ENCODE assay signal across 17 cellular contexts in the genomic region with DNA sequence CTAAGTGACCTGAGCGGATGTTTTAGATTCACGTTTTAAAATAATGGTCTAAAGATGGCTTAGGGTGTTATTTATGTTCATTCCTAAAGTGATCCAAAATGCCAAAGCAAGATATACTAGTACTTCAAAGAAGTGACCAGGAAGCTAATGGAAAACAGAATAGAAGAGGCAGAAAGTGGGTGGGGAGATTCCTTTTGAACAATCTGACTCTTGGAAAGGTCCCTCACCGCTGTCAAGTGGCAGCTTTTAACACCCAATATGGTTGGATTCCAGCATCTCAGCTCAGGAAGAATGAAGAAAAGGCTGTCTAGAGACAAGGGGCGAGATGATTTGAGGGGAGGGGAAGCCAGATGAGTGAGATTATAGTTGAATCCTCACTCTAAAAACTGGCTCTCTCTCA.
A peak's percentile ranks its signal among the peaks of the same experiment; 100 is the strongest.
DNase-seq lines count a peak whose midpoint lies in the region; ATAC-seq and TF ChIP-seq lines count a peak whose summit lies in the region.
"Had no signal": no experiment of that assay in that cellular context is flagged by ENCODE, and none has a peak within 500 bp of the region (broad histone marks: within the 10 kb centered on the region; RNA-seq: fewer than 3 reads in every experiment).

No MANE protein-coding gene starts in this region.

- H3K9ac ChIP-seq in mammary epithelial cell (ENCODE audit: insufficient read depth, low read length) = no peak overlapping the region
- no peak overlapping the region for H3K9ac ChIP-seq in fibroblast of lung (ENCODE audit: insufficient read depth, low read length)

- 77% methylated on average over 4 of the region's 4 CpGs for WGBS in mammary epithelial cell (ENCODE audit: low coverage, missing lambda C conversion rate)

- no peak for TF ChIP-seq CTCF in MCF 10A (IDR thresholded peaks at IDR 0.05; ENCODE audit: unreplicated experiment)
- TF ChIP-seq CTCF in mammary epithelial cell (conservative IDR thresholded peaks at IDR 0.05 in 1 of 2, IDR thresholded peaks at IDR 0.05 in 1 of 2; ENCODE audit: extremely low read depth in 1 of 2, insufficient read depth in 1 of 2, low read depth in 1 of 2, low read length in 2 of 2) = no peak
- no peak for TF ChIP-seq CTCF in fibroblast of lung (conservative IDR thresholded peaks at IDR 0.05 in 1 of 2, IDR thresholded peaks at IDR 0.05 in 1 of 2; ENCODE audit: low read depth in 1 of 2, low read length in 2 of 2)
- no peak for TF ChIP-seq CTCF in osteocyte (IDR thresholded peaks at IDR 0.05)
- no peak for TF ChIP-seq CTCF in vagina (IDR thresholded peaks at IDR 0.05)

- H3K4me1 Mint-ChIP-seq in MCF 10A (ENCODE audit: insufficient read depth, unreplicated experiment) (peaks cover 21% of the 10 kb centered on the region), osteocyte (ENCODE audit: unreplicated experiment) (peaks cover 7% of the 10 kb centered on the region)
- no peaks in the 10 kb centered on the region for H3K4me1 Mint-ChIP-seq in effector memory CD8-positive, alpha-beta T cell (ENCODE audit: low read depth in 2 of 2)

- H2AFZ ChIP-seq in mammary epithelial cell (ENCODE audit: low read depth, low read length) (no peak overlapping the region), fibroblast of lung (ENCODE audit: low read length) (no peak overlapping the region)

- DNase-seq in MCF 10A (ENCODE audit: unreplicated experiment) (peak; percentile 4), mammary epithelial cell (no peak), fibroblast of lung (ENCODE audit: low read depth in 2 of 2) (peak in 1 of 2 donors; percentile 57), osteocyte (ENCODE audit: extremely low spot score, unreplicated experiment) (no peak), vagina (ENCODE audit: extremely low spot score in 2 of 2) (no peak), hepatic stellate cell (ENCODE audit: low spot score) (no peak)
- DNase-seq in effector memory CD8-positive, alpha-beta T cell = no peak
- DNase-seq: activated CD8-positive, alpha-beta T cell treated with anti-CD3 and anti-CD28 coated beads, Interleukin-2, amount 10 ng/mL, durations not matched to agents 7 days and 5 days; activated effector memory CD4-positive, alpha-beta T cell treated with anti-CD3 and anti-CD28 coated beads, Interleukin-2, amount 50 U/mL, for 16 hours; Calu3; caudate nucleus; mucosa of descending colon; NCI-H2081; NCI-H774; SJCRH30 had no signal

- H3K36me3 ChIP-seq in mammary epithelial cell (ENCODE audit: insufficient read depth, low read length) = peaks cover 3% of the 10 kb centered on the region
- peaks cover 2% of the 10 kb centered on the region for H3K36me3 ChIP-seq in fibroblast of lung (ENCODE audit: control insufficient read depth, insufficient read depth, low read length)
- no peaks in the 10 kb centered on the region for H3K36me3 ChIP-seq in vagina

- H3K9me3 ChIP-seq in mammary epithelial cell (replicated peaks; ENCODE audit: insufficient read depth, low read length) = no peaks in the 10 kb centered on the region
- H3K9me3 ChIP-seq in fibroblast of lung (ENCODE audit: control insufficient read depth, insufficient read depth, low read depth, low read length) = no peaks in the 10 kb centered on the region
- no peaks in the 10 kb centered on the region for H3K9me3 ChIP-seq in vagina
- H3K9me3 ChIP-seq: mucosa of descending colon, SJCRH30 had no signal

- H3K9me3 Mint-ChIP-seq in MCF 10A (ENCODE audit: unreplicated experiment) (no peaks in the 10 kb centered on the region), osteocyte (ENCODE audit: unreplicated experiment) (no peaks in the 10 kb centered on the region)
- no peaks in the 10 kb centered on the region for H3K9me3 Mint-ChIP-seq in effector memory CD8-positive, alpha-beta T cell
- H3K9me3 Mint-ChIP-seq: stimulated activated naive CD8-positive, alpha-beta T cell treated with anti-CD3 and anti-CD28 coated beads, Interleukin-15, Interleukin-2, amounts not matched to agents 100 ng/mL and 50 ng/mL, for 24 hours had no signal

- H3K27me3 ChIP-seq in mammary epithelial cell (ENCODE audit: insufficient read depth, low read length) = no peaks in the 10 kb centered on the region
- H3K27me3 ChIP-seq in fibroblast of lung (ENCODE audit: control insufficient read depth, insufficient read depth, low read length) = no peaks in the 10 kb centered on the region
- H3K27me3 ChIP-seq in vagina = no peaks in the 10 kb centered on the region
- H3K27me3 ChIP-seq: SJCRH30 had no signal

- peaks cover 10% of the 10 kb centered on the region for H3K4me1 ChIP-seq in mammary epithelial cell (ENCODE audit: insufficient read depth, low read length)
- peaks cover 16% of the 10 kb centered on the region for H3K4me1 ChIP-seq in fibroblast of lung (ENCODE audit: control insufficient read depth, extremely low read depth, insufficient read depth, low read length)
- H3K4me1 ChIP-seq in vagina = peaks cover 17% of the 10 kb centered on the region
- H3K4me1 ChIP-seq: SJCRH30 had no signal

- CTCF ChIA-PET in MCF 10A (lab: Yijun Ruan, JAX) (interaction anchor here (0.7 to 1.3 kb wide), 3 partner anchors 21 to 1386 kb away, joined by 3 to 4 read pairs (median 3); no protein-coding TSS in a partner anchor), mammary epithelial cell (lab: Charles Lee; ENCODE audit: low non-redundant PET) (no interaction called here)

- H3K27ac ChIP-seq in mammary epithelial cell (ENCODE audit: insufficient read depth, low read depth, low read length) (no peak overlapping the region), fibroblast of lung (ENCODE audit: insufficient read depth, low read length) (peak overlapping the region; percentile 43), vagina (peak overlapping the region; percentile 66)
- H3K27ac ChIP-seq: SJCRH30 had no signal

- no peak for ATAC-seq in effector memory CD8-positive, alpha-beta T cell (replicated peaks)
- ATAC-seq in HG02610 (IDR thresholded peaks at IDR 0.05; ENCODE audit: unreplicated experiment) = no peak
- ATAC-seq: activated CD8-positive, alpha-beta T cell treated with anti-CD3 and anti-CD28 coated beads, Interleukin-2, amount 10 ng/mL, durations not matched to agents 7 days and 5 days had no signal

- TF ChIP-seq POLR2A in vagina (IDR thresholded peaks at IDR 0.05) = no peak

- in situ Hi-C loops in mammary epithelial cell (cut with MboI; ENCODE audit: low sequenced_read_pairs in 2 of 2) = no loop called here

- H4K20me1 ChIP-seq in mammary epithelial cell (ENCODE audit: insufficient read depth, low read length) = no peaks in the 10 kb centered on the region
- no peaks in the 10 kb centered on the region for H4K20me1 ChIP-seq in fibroblast of lung (ENCODE audit: control insufficient read depth, extremely low read depth, insufficient read depth, low read length)

- H3K36me3 Mint-ChIP-seq in MCF 10A (ENCODE audit: insufficient read depth, unreplicated experiment) = peaks cover 15% of the 10 kb centered on the region
- H3K36me3 Mint-ChIP-seq in osteocyte (ENCODE audit: unreplicated experiment) = peaks cover 27% of the 10 kb centered on the region
- no peaks in the 10 kb centered on the region for H3K36me3 Mint-ChIP-seq in effector memory CD8-positive, alpha-beta T cell (ENCODE audit: insufficient read depth)

- H3K4me2 ChIP-seq in mammary epithelial cell (ENCODE audit: insufficient read depth, low read depth, low read length) (no peak overlapping the region), fibroblast of lung (ENCODE audit: extremely low read depth, insufficient read depth, low read length) (peak overlapping the region; percentile 66)

- no peaks in the 10 kb centered on the region for H3K79me2 ChIP-seq in mammary epithelial cell (ENCODE audit: insufficient read depth, low read length)
- H3K79me2 ChIP-seq in fibroblast of lung (ENCODE audit: control insufficient read depth, insufficient read depth, low read length) = no peaks in the 10 kb centered on the region

- H3K4me3 ChIP-seq in mammary epithelial cell (replicated peaks in 1 of 3; ENCODE audit: insufficient read depth in 1 of 3, low read depth in 2 of 3, low read length in 3 of 3) = no peak overlapping the region
- no peak overlapping the region for H3K4me3 ChIP-seq in fibroblast of lung (replicated peaks in 1 of 4; ENCODE audit: control extremely low read depth in 1 of 4, insufficient read depth in 1 of 4, low read depth in 3 of 4, low read length in 4 of 4)
- H3K4me3 ChIP-seq in vagina = no peak overlapping the region
- H3K4me3 ChIP-seq: mucosa of descending colon, SJCRH30 had no signal

- intact Hi-C loops in MCF 10A (cut with micrococcal nuclease) (no loop called here), mammary epithelial cell (cut with micrococcal nuclease) (loop anchor here (10.0 kb wide), 1 partner anchor 93 kb away; a partner anchor contains a TSS), vagina (cut with DNase I) (loop anchor here (10.0 kb wide), 1 partner anchor 47 kb away; no protein-coding TSS in a partner anchor)

- dilution Hi-C loops in mammary epithelial cell (cut with HindIII; ENCODE audit: low sequenced_read_pairs) = no loop called here

- H3K27me3 Mint-ChIP-seq in MCF 10A (ENCODE audit: insufficient read depth, unreplicated experiment) = no peaks in the 10 kb centered on the region
- H3K27me3 Mint-ChIP-seq in osteocyte (ENCODE audit: unreplicated experiment) = no peaks in the 10 kb centered on the region
- no peaks in the 10 kb centered on the region for H3K27me3 Mint-ChIP-seq in effector memory CD8-positive, alpha-beta T cell
- H3K27me3 Mint-ChIP-seq: stimulated activated naive CD8-positive, alpha-beta T cell treated with anti-CD3 and anti-CD28 coated beads, Interleukin-15, Interleukin-2, amounts not matched to agents 100 ng/mL and 50 ng/mL, for 24 hours had no signal

- H3K4me3 Mint-ChIP-seq in MCF 10A (ENCODE audit: unreplicated experiment) = no peak overlapping the region
- H3K4me3 Mint-ChIP-seq in osteocyte (ENCODE audit: unreplicated experiment) = no peak overlapping the region
- H3K4me3 Mint-ChIP-seq in effector memory CD8-positive, alpha-beta T cell = no peak overlapping the region
- H3K4me3 Mint-ChIP-seq: activated CD8-positive, alpha-beta T cell treated with anti-CD3 and anti-CD28 coated beads, Interleukin-2, amount 10 ng/mL, durations not matched to agents 7 days and 5 days; stimulated activated naive CD8-positive, alpha-beta T cell treated with anti-CD3 and anti-CD28 coated beads, Interleukin-15, Interleukin-2, amounts not matched to agents 100 ng/mL and 50 ng/mL, for 24 hours had no signal

- H3K27ac Mint-ChIP-seq in MCF 10A (ENCODE audit: low read depth, unreplicated experiment) = peak overlapping the region; percentile 92
- peak overlapping the region; percentile 78 for H3K27ac Mint-ChIP-seq in osteocyte (ENCODE audit: unreplicated experiment)
- no peak overlapping the region for H3K27ac Mint-ChIP-seq in effector memory CD8-positive, alpha-beta T cell
- H3K27ac Mint-ChIP-seq: activated CD8-positive, alpha-beta T cell treated with anti-CD3 and anti-CD28 coated beads, Interleukin-2, amount 10 ng/mL, durations not matched to agents 7 days and 5 days; stimulated activated naive CD8-positive, alpha-beta T cell treated with anti-CD3 and anti-CD28 coated beads, Interleukin-15, Interleukin-2, amounts not matched to agents 100 ng/mL and 50 ng/mL, for 24 hours had no signal

- BruUV-seq in MCF 10A (replicated peaks; lab: Mats Ljungman, UMichigan) = no TSS peak
- BruUV-seq in mammary epithelial cell (replicated peaks; lab: Mats Ljungman, UMichigan) = no TSS peak

- POLR2A ChIA-PET in MCF 10A (lab: Yijun Ruan, JAX) = interaction anchor here (1.0 to 2.0 kb wide), 3 partner anchors 42 to 50 kb away, joined by 3 to 8 read pairs (median 4); no protein-coding TSS in a partner anchor

Comparison
In these comparisons a context has a peak if more than half of its experiments do, and no peak if none do; other contexts are left out.
1. H3K27ac Mint-ChIP-seq: peak in MCF 10A (single experiment) and osteocyte (single experiment); none in effector memory CD8-positive, alpha-beta T cell (0 of 2).